ENCODE assay signal across 20 cellular contexts in genomic region chr22:37202706-37203105, GRCh38. TPM values are rescaled to one million over a fixed set of nuclear protein-coding genes. Genes with fewer than 3 reads are reported as not detected.
"Had no signal": no experiment of that assay in that cellular context is flagged by ENCODE, and none has a peak within 500 bp of the region (broad histone marks: within the 10 kb centered on the region; RNA-seq: fewer than 3 reads in every experiment).

No MANE protein-coding gene starts in this region.

- ATAC-seq: activated T-cell treated with anti-CD3 and anti-CD28 coated beads, Interleukin-2, amount 50 U/mL, for 72 hours; effector memory CD8-positive, alpha-beta T cell; right cardiac atrium; stimulated activated naive CD8-positive, alpha-beta T cell treated with anti-CD3 and anti-CD28 coated beads, Interleukin-15, Interleukin-2, amounts not matched to agents 100 U/mL and 50 U/mL, for 24 hours had no signal

- H3K27ac ChIP-seq: brain microvascular endothelial cell, epithelial cell of prostate, neutrophil, testis had no signal

- H3K4me3 Mint-ChIP-seq: activated B cell treated with CpG ODN at 0.5 μM for 24 hours; activated naive CD4-positive, alpha-beta T cell treated with anti-CD3 and anti-CD28 coated beads, Interleukin-2, amount 10 ng/mL, durations not matched to agents 7 days and 5 days; activated T-cell treated with anti-CD3 and anti-CD28 coated beads, Interleukin-2, amount 50 U/mL, for 72 hours; dendritic cell treated with granulocyte-macrophage colony-stimulating factor and Interleukin-4, amounts not matched to agents 40 ng/mL and 50 ng/mL, for 4 days; effector memory CD8-positive, alpha-beta T cell; mesothelial cell of epicardium; T-helper 1 cell treated with Interleukin-12 subunit alpha and Interleukin-12 subunit beta and Interleukin-4 antibody, amounts not matched to agents 30 μg/mL and 1 μg/mL, for 36 hours had no signal

- H3K27me3 Mint-ChIP-seq: activated B cell treated with CpG ODN at 0.5 μM for 24 hours; activated naive CD4-positive, alpha-beta T cell treated with anti-CD3 and anti-CD28 coated beads, Interleukin-2, amount 10 ng/mL, durations not matched to agents 7 days and 5 days; dendritic cell treated with granulocyte-macrophage colony-stimulating factor and Interleukin-4, amounts not matched to agents 40 ng/mL and 50 ng/mL, for 4 days; effector memory CD8-positive, alpha-beta T cell had no signal

- H3K27me3 ChIP-seq: brain microvascular endothelial cell, neutrophil, testis had no signal

- H3K36me3 Mint-ChIP-seq: activated naive CD4-positive, alpha-beta T cell treated with anti-CD3 and anti-CD28 coated beads, Interleukin-2, amount 10 ng/mL, durations not matched to agents 7 days and 5 days; mesothelial cell of epicardium had no signal

- H3K36me3 ChIP-seq: brain microvascular endothelial cell, neutrophil had no signal

- DNase-seq: activated B cell treated with CpG ODN at 0.5 μM for 24 hours; activated CD4-positive, alpha-beta T cell treated with anti-CD3 and anti-CD28 coated beads, Interleukin-2, amount 50 U/mL, for 4 hours; activated CD8-positive, alpha-beta memory T cell treated with anti-CD3 and anti-CD28 coated beads, Interleukin-2, amount 50 U/mL, for 4 hours; activated naive CD4-positive, alpha-beta T cell treated with anti-CD3 and anti-CD28 coated beads, Interleukin-2, amount 10 ng/mL, durations not matched to agents 7 days and 5 days; activated T-cell treated with anti-CD3 and anti-CD28 coated beads, Interleukin-2, amount 50 U/mL, for 72 hours; amygdala; brain microvascular endothelial cell; effector memory CD8-positive, alpha-beta T cell; stimulated activated CD4-positive, alpha-beta T cell treated with anti-CD3 and anti-CD28 coated beads, Interleukin-2, amount 100 ng/mL, for 48 hours; stimulated activated naive CD8-positive, alpha-beta T cell treated with anti-CD3 and anti-CD28 coated beads, Interleukin-15, Interleukin-2, amounts not matched to agents 100 U/mL and 50 U/mL, for 24 hours; testis had no signal

- H3K9me3 Mint-ChIP-seq: activated B cell treated with CpG ODN at 0.5 μM for 24 hours; activated naive CD4-positive, alpha-beta T cell treated with anti-CD3 and anti-CD28 coated beads, Interleukin-2, amount 10 ng/mL, durations not matched to agents 7 days and 5 days; activated T-cell treated with anti-CD3 and anti-CD28 coated beads, Interleukin-2, amount 50 U/mL, for 72 hours; dendritic cell treated with granulocyte-macrophage colony-stimulating factor and Interleukin-4, amounts not matched to agents 40 ng/mL and 50 ng/mL, for 4 days; effector memory CD8-positive, alpha-beta T cell; mesothelial cell of epicardium; T-helper 1 cell treated with Interleukin-12 subunit alpha and Interleukin-12 subunit beta and Interleukin-4 antibody, amounts not matched to agents 30 μg/mL and 1 μg/mL, for 36 hours had no signal

- H3K4me3 ChIP-seq: testis had no signal

- H3K9me3 ChIP-seq: neutrophil, testis had no signal

- H3K27ac Mint-ChIP-seq: activated B cell treated with CpG ODN at 0.5 μM for 24 hours; activated naive CD4-positive, alpha-beta T cell treated with anti-CD3 and anti-CD28 coated beads, Interleukin-2, amount 10 ng/mL, durations not matched to agents 7 days and 5 days; activated T-cell treated with anti-CD3 and anti-CD28 coated beads, Interleukin-2, amount 50 U/mL, for 72 hours; effector memory CD8-positive, alpha-beta T cell; mesothelial cell of epicardium; T-helper 1 cell treated with Interleukin-12 subunit alpha and Interleukin-12 subunit beta and Interleukin-4 antibody, amounts not matched to agents 30 μg/mL and 1 μg/mL, for 36 hours had no signal

RNA-seq across cellular contexts. Expression of gene SSTR3, which starts 9.6 kb away (rescaled TPM):
- total RNA-seq: myocyte, right cardiac atrium had no signal
- polyA plus RNA-seq: keratinocyte, liver, right cardiac atrium had no signal

RNA-seq across cellular contexts. Expression of gene RAC2, which starts 41.4 kb away (rescaled TPM):
- total RNA-seq: myocyte had no signal

RNA-seq across cellular contexts. Expression of gene IL2RB, which starts 53.0 kb away (rescaled TPM):
- total RNA-seq: myocyte had no signal
